Comparison of ENCODE assay signal across 8 cellular contexts in genomic region chr16:72787519-72788268, GRCh38.
DNase-seq lines count a peak whose midpoint lies in the region; ATAC-seq and TF ChIP-seq lines count a peak whose summit lies in the region.

No MANE protein-coding gene starts in this region.

- H3K36me3 Mint-ChIP-seq in activated naive CD4-positive, alpha-beta T cell treated with anti-CD3 and anti-CD28 coated beads, Interleukin-2, amount 10 ng/mL, durations not matched to agents 7 days and 5 days, result no peaks in the 10 kb centered on the region
- peaks cover 32% of the 10 kb centered on the region for H3K36me3 Mint-ChIP-seq in progenitor cell of endocrine pancreas (ENCODE audit: insufficient read depth)

- peaks cover 26% of the 10 kb centered on the region for H3K4me1 Mint-ChIP-seq in activated naive CD4-positive, alpha-beta T cell treated with anti-CD3 and anti-CD28 coated beads, Interleukin-2, amount 10 ng/mL, durations not matched to agents 7 days and 5 days
- H3K4me1 Mint-ChIP-seq in progenitor cell of endocrine pancreas (ENCODE audit: low read depth), result peaks cover 40% of the 10 kb centered on the region

- no peak overlapping the region for H3K9ac ChIP-seq in PC-3 (ENCODE audit: low read length)

- H3K4me2 ChIP-seq in PC-3 (ENCODE audit: low read length), result peak overlapping the region; percentile 78

- ATAC-seq in GM18519 (IDR thresholded peaks at IDR 0.05; ENCODE audit: low FRiP score, unreplicated experiment), result peak; percentile 88
- ATAC-seq in HG03025 (IDR thresholded peaks at IDR 0.05; ENCODE audit: low FRiP score, unreplicated experiment), result peak; percentile 79
- ATAC-seq in PC-3, result peak; percentile 79
- ATAC-seq in Right ventricle myocardium superior (ENCODE audit: poor library complexity), result peak; percentile 73

- POLR2A ChIA-PET in PC-3 (lab: Charles Lee; ENCODE audit: unreplicated experiment), result interaction anchor here (0.7 kb wide), 1 partner anchor 595 kb away, joined by 3 read pairs; no protein-coding TSS in a partner anchor

- H3K36me3 ChIP-seq in PC-3 (ENCODE audit: low read depth, low read length) (no peaks in the 10 kb centered on the region), transverse colon (no peaks in the 10 kb centered on the region)

- TF ChIP-seq POLR2A in transverse colon (IDR thresholded peaks at IDR 0.05), result no peak

- H3K27me3 Mint-ChIP-seq in activated naive CD4-positive, alpha-beta T cell treated with anti-CD3 and anti-CD28 coated beads, Interleukin-2, amount 10 ng/mL, durations not matched to agents 7 days and 5 days, result peaks cover 46% of the 10 kb centered on the region
- H3K27me3 Mint-ChIP-seq in progenitor cell of endocrine pancreas, result no peaks in the 10 kb centered on the region

- DNase-seq in PC-3, result peak; percentile 70
- peak; percentile 79 for DNase-seq in activated naive CD4-positive, alpha-beta T cell treated with anti-CD3 and anti-CD28 coated beads, Interleukin-2, amount 10 ng/mL, durations not matched to agents 7 days and 5 days
- peak; percentile 75 for DNase-seq in Right ventricle myocardium superior
- peak; percentile 43 for DNase-seq in progenitor cell of endocrine pancreas (ENCODE audit: low spot score, unreplicated experiment)
- peak; percentile 73 for DNase-seq in transverse colon
- DNase-seq in NCI-H1436 (lab: John Stamatoyannopoulos, UW), result no peak

- CTCF ChIA-PET in PC-3 (lab: Charles Lee), result no interaction called here
- CTCF ChIA-PET in activated naive CD4-positive, alpha-beta T cell treated with anti-CD3 and anti-CD28 coated beads, Interleukin-2, amount 10 ng/mL, durations not matched to agents 7 days and 5 days (lab: Charles Lee), result interaction anchor here (1.2 kb wide), 1 partner anchor 45 kb away, joined by 3 read pairs; no protein-coding TSS in a partner anchor

- 24% methylated on average over 42 of the region's 42 CpGs; no CpG with 5 or more reads in 1 of the 2 donors for WGBS in transverse colon (ENCODE audit: low coverage in 1 of 2), 2 donors

- no peaks in the 10 kb centered on the region for H3K9me2 ChIP-seq in PC-3 (replicated peaks; ENCODE audit: low read length)

- H3K27ac ChIP-seq in PC-3 (ENCODE audit: low read length) (peak overlapping the region; percentile 63), transverse colon (peak overlapping the region; percentile 54 to 62 (median 58))

- H3K27me3 ChIP-seq in PC-3 (ENCODE audit: low read length) (no peaks in the 10 kb centered on the region), transverse colon (no peaks in the 10 kb centered on the region)

- H3K4me3 ChIP-seq in PC-3 (ENCODE audit: low read length) (peak overlapping the region; percentile 56; the same call in 1 of the 2 replicates), transverse colon (peak overlapping the region; percentile 24 to 42 (median 32))

- H3K4me3 Mint-ChIP-seq in activated naive CD4-positive, alpha-beta T cell treated with anti-CD3 and anti-CD28 coated beads, Interleukin-2, amount 10 ng/mL, durations not matched to agents 7 days and 5 days, result peak overlapping the region; percentile 86
- peak overlapping the region; percentile 72 for H3K4me3 Mint-ChIP-seq in progenitor cell of endocrine pancreas (ENCODE audit: low read depth)

- no peaks in the 10 kb centered on the region for H3F3A ChIP-seq in PC-3 (ENCODE audit: low read length, unreplicated experiment)

- H3K79me2 ChIP-seq in PC-3 (ENCODE audit: low read length), result no peaks in the 10 kb centered on the region

- H3K9me3 ChIP-seq in PC-3 (ENCODE audit: low read length) (no peaks in the 10 kb centered on the region), transverse colon (no peaks in the 10 kb centered on the region)

- no peaks in the 10 kb centered on the region for H4K20me1 ChIP-seq in PC-3 (ENCODE audit: low read length)

- no peaks in the 10 kb centered on the region for H3K9me3 Mint-ChIP-seq in activated naive CD4-positive, alpha-beta T cell treated with anti-CD3 and anti-CD28 coated beads, Interleukin-2, amount 10 ng/mL, durations not matched to agents 7 days and 5 days
- H3K9me3 Mint-ChIP-seq in progenitor cell of endocrine pancreas (ENCODE audit: low read depth), result no peaks in the 10 kb centered on the region

- BruUV-seq in PC-3 (replicated peaks; lab: Mats Ljungman, UMichigan), result no TSS peak

- H2AFZ ChIP-seq in PC-3 (ENCODE audit: low read length), result peak overlapping the region; percentile 43; the same call in 1 of the 2 replicates

- peaks cover 17% of the 10 kb centered on the region for H3K4me1 ChIP-seq in PC-3 (ENCODE audit: insufficient read depth, low read length)
- H3K4me1 ChIP-seq in transverse colon, result peaks cover 4 to 16% (median 4%) of the 10 kb centered on the region in 4 donors

- no peak for TF ChIP-seq CTCF in PC-3 (conservative IDR thresholded peaks at IDR 0.05; ENCODE audit: low read depth, low read length)
- TF ChIP-seq CTCF in progenitor cell of endocrine pancreas (IDR thresholded peaks at IDR 0.05; ENCODE audit: unreplicated experiment), result no peak
- no peak for TF ChIP-seq CTCF in transverse colon (IDR thresholded peaks at IDR 0.05)

- peak overlapping the region; percentile 84 for H3K27ac Mint-ChIP-seq in activated naive CD4-positive, alpha-beta T cell treated with anti-CD3 and anti-CD28 coated beads, Interleukin-2, amount 10 ng/mL, durations not matched to agents 7 days and 5 days
- H3K27ac Mint-ChIP-seq in progenitor cell of endocrine pancreas, result peak overlapping the region; percentile 78

- in situ Hi-C loops in transverse colon (cut with MboI; ENCODE audit: low pct_ligation_motif_present in 1 of 4, low pct_unique_long_range_greater_than_20kb in 1 of 4, low sequenced_read_pairs in 3 of 4), result no loop called here

- intact Hi-C loops in PC-3 (cut with micrococcal nuclease), result loop anchor here (5.0 to 10.0 kb wide), 2 partner anchors 120 to 283 kb away; no protein-coding TSS in a partner anchor
- intact Hi-C loops in Right ventricle myocardium superior (cut with DNase I), result no loop called here
- intact Hi-C loops in transverse colon (cut with DNase I; ENCODE audit: low total_unique reads), result no loop called here

- no peak for TF ChIP-seq EP300 in transverse colon (IDR thresholded peaks at IDR 0.05; ENCODE audit: low read depth)
